In genomic region chr12:128792881-128793280, GRCh38 we compare ENCODE assay signal across 1 cellular context.
TF ChIP-seq lines count a peak whose summit lies in the region.

No MANE protein-coding gene starts in this region.

TF ChIP-seq in GM12878, 131 proteins besides CTCF, POLR2A, EP300 and RAD21:
- no peak for TF ChIP-seq POU2F2 (IDR thresholded peaks at IDR 0.05; ENCODE audit: borderline replicate concordance, low read depth, low read length)
- 0 out of 2 replicates have a peak, but pooled peaks have one; percentile 4 for TF ChIP-seq SREBF1 (IDR thresholded peaks at IDR 0.05; ENCODE audit: low read length)
